ENCODE assay signal across 8 cellular contexts in the genomic region with DNA sequence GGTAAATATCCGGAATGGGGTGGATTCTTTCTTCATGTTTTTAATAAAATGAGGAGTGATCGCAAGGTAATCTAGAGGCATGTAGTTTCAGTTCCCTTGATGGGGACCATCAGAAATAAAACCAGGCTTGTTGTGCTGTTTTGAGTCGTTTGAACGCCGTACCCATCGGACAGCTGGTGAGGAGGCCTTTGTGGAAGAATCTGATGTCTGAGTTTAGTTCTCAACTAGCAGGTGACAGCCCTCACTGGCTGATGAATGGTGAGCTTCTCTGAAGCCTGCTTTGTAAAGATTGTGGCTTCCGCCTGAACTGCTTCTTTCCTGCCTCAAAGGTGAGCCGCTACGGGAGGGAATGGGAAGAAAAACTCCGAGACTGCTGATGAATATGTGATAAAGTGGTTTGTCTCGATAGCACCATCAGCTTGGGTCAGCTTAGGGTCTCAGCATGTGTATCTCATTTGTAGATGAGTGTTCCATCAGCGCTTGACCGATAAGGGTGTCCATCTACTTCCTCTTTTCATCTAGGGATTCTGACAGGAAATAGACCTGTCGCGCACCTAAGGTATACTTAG. TPM values are rescaled to one million over a fixed set of nuclear protein-coding genes. Genes with fewer than 3 reads are reported as not detected.
A peak's percentile ranks its signal among the peaks of the same experiment; 100 is the strongest.
DNase-seq lines count a peak whose midpoint lies in the region; ATAC-seq lines count a peak whose summit lies in the region.

No MANE protein-coding gene starts in this region.

- ATAC-seq in GM19452 (IDR thresholded peaks at IDR 0.05; ENCODE audit: unreplicated experiment) (peak; percentile 36), right cardiac atrium (no peak)

- H3K36me3 ChIP-seq in skeletal muscle tissue (ENCODE audit: control insufficient read depth in 3 of 3, insufficient read depth in 3 of 3, low read length in 3 of 3) = peaks cover 0 to 8% (median 6%) of the 10 kb centered on the region in 3 donors

- DNase-seq in CMK (ENCODE audit: low read depth) (peak; percentile 48), MV-4-11 (lab: John Stamatoyannopoulos, UW) (peak; percentile 42), activated T-helper 1 cell treated with Interleukin-2 at 50 U/mL for 16 hours (ENCODE audit: low read depth) (peak; percentile 9), right cardiac atrium (no peak), hippocampal formation (lab: John Stamatoyannopoulos, UW) (no peak), epidermal melanocyte (ENCODE audit: insufficient read length, low spot score) (no peak)

- intact Hi-C loops in right cardiac atrium (cut with DNase I) = no loop called here

- H3K27ac ChIP-seq in right cardiac atrium (ENCODE audit: low read length) = no peak overlapping the region
- peak overlapping the region; percentile 76 for H3K27ac ChIP-seq in skeletal muscle tissue (ENCODE audit: low read depth, low read length)

- H3K9ac ChIP-seq in skeletal muscle tissue (ENCODE audit: low read depth in 1 of 3, low read length in 3 of 3) = peak overlapping the region; percentile 89 to 95 (median 91)

- no peaks in the 10 kb centered on the region for H3K4me1 ChIP-seq in right cardiac atrium (ENCODE audit: control insufficient read depth, insufficient read depth, low read length)
- peaks cover 26 to 37% (median 32%) of the 10 kb centered on the region in 3 donors for H3K4me1 ChIP-seq in skeletal muscle tissue (ENCODE audit: control insufficient read depth in 3 of 3, insufficient read depth in 3 of 3, low read length in 3 of 3)

- H3K27me3 ChIP-seq in right cardiac atrium (ENCODE audit: control insufficient read depth, insufficient read depth) (no peaks in the 10 kb centered on the region), skeletal muscle tissue (ENCODE audit: control insufficient read depth in 3 of 3, insufficient read depth in 3 of 3, low read length in 3 of 3) (no peaks in the 10 kb centered on the region)

- H3K9me3 ChIP-seq in right cardiac atrium (ENCODE audit: control insufficient read depth, low read length) = no peaks in the 10 kb centered on the region
- no peaks in the 10 kb centered on the region for H3K9me3 ChIP-seq in skeletal muscle tissue (ENCODE audit: control insufficient read depth in 3 of 3, low read length in 3 of 3)

- 7% methylated on average over 15 of the region's 15 CpGs for WGBS in right cardiac atrium

- H3K4me3 ChIP-seq in right cardiac atrium (ENCODE audit: low read length) (peak overlapping the region; percentile 88), skeletal muscle tissue (ENCODE audit: low read length in 3 of 3) (peak overlapping the region; percentile 96 to 100 (median 100))

RNA-seq across cellular contexts. Expression of a gene that starts 1.0 kb away (rescaled TPM):
- total RNA-seq in right cardiac atrium (10 to 100 TPM; 56.2 to 67.3 (median 60.6) TPM), skeletal muscle tissue (39.7 TPM)
- polyA plus RNA-seq in right cardiac atrium = 26.9 TPM

Comparison
In these comparisons a context has a peak if more than half of its experiments do, and no peak if none do; other contexts are left out.
1. DNase-seq: peak in CMK (single experiment), MV-4-11 (single experiment) and activated T-helper 1 cell treated with Interleukin-2 at 50 U/mL for 16 hours (single experiment); none in right cardiac atrium (0 of 3), hippocampal formation (0 of 2) and epidermal melanocyte (single experiment).